ENCODE assay signal across 23 cellular contexts in genomic region chr9:134441227-134442086, GRCh38.
DNase-seq lines count a peak whose midpoint lies in the region; ATAC-seq, FAIRE-seq and TF ChIP-seq lines count a peak whose summit lies in the region.
"Had no signal": no experiment of that assay in that cellular context is flagged by ENCODE, and none has a peak within 500 bp of the region (broad histone marks: within the 10 kb centered on the region; RNA-seq: fewer than 3 reads in every experiment).

No MANE protein-coding gene starts in this region.

- H2AFZ ChIP-seq in K562 (ENCODE audit: low read depth, low read length), result no peak overlapping the region
- H2AFZ ChIP-seq: parathyroid adenoma had no signal

- H3K27ac Mint-ChIP-seq in mesothelial cell of epicardium, result peak overlapping the region; percentile 53
- H3K27ac Mint-ChIP-seq: CD4-positive, alpha-beta T cell; T-helper 1 cell treated with Interleukin-12 subunit alpha and Interleukin-12 subunit beta and Interleukin-4 antibody, amounts not matched to agents 30 μg/mL and 1 μg/mL, for 36 hours had no signal

- H3K79me2 ChIP-seq in K562 (ENCODE audit: control insufficient read depth, insufficient read depth, low read length), result no peaks in the 10 kb centered on the region
- H3K79me2 ChIP-seq: parathyroid adenoma had no signal

- no peaks in the 10 kb centered on the region for H3K9me3 ChIP-seq in A673 (ENCODE audit: low read depth, low read length, poor library complexity, severe bottlenecking)
- no peaks in the 10 kb centered on the region for H3K9me3 ChIP-seq in HEK293 (ENCODE audit: control insufficient read depth, insufficient read depth, low read depth, low read length)
- no peaks in the 10 kb centered on the region; the same call in 1 of the 2 replicates for H3K9me3 ChIP-seq in K562 (replicated peaks; ENCODE audit: control insufficient read depth, insufficient read depth, low read depth, low read length)
- H3K9me3 ChIP-seq: thyroid gland had no signal

- H3K4me1 ChIP-seq in A673 (ENCODE audit: insufficient read depth, low read length, poor library complexity, severe bottlenecking) (peaks cover 11% of the 10 kb centered on the region), HEK293 (ENCODE audit: control insufficient read depth, insufficient read depth, low read length) (no peaks in the 10 kb centered on the region; the same call in 1 of the 2 replicates), K562 (replicated peaks in 1 of 2; ENCODE audit: control insufficient read depth in 2 of 2, insufficient read depth in 2 of 2, low read length in 2 of 2) (peaks cover 0 to 43% of the 10 kb centered on the region in 2 experiments; a peak in 1 of 5 replicates), foreskin keratinocyte (no peaks in the 10 kb centered on the region)

- DNase-seq in A673 (ENCODE audit: low spot score) (no peak), K562 (ENCODE audit: extremely low read depth in 1 of 4, low spot score in 3 of 4) (no peak), mesothelial cell of epicardium (ENCODE audit: low spot score in 2 of 2, unreplicated experiment in 2 of 2) (no peak), HuH-7 (ENCODE audit: low spot score) (no peak), foreskin keratinocyte (no peak)
- DNase-seq in stimulated activated CD4-positive, alpha-beta T cell treated with anti-CD3 and anti-CD28 coated beads, Interleukin-4, amount 100 ng/mL, for 24 hours, result no peak
- DNase-seq: activated effector memory CD4-positive, alpha-beta T cell treated with anti-CD3 and anti-CD28 coated beads, Interleukin-2, amount 50 U/mL, for 16 hours; amygdala; CD4-positive, alpha-beta T cell; central memory CD4-positive, alpha-beta T cell; GF-D8; H9; kidney; naive thymus-derived CD4-positive, alpha-beta T cell; NCI-H526; SIG-M5; stimulated activated CD4-positive, alpha-beta T cell treated with anti-CD3 and anti-CD28 coated beads, Interleukin-1b, Interleukin-23, amount 100 ng/mL, for 48 hours; stimulated activated naive CD4-positive, alpha-beta T cell treated with Interleukin-2 at 50 U/mL for 16 hours; thyroid gland had no signal

- TF ChIP-seq POLR2A in K562 (conservative IDR thresholded peaks at IDR 0.05), result no peak; the same call in 1 of the 2 replicates

- no peaks in the 10 kb centered on the region for H3K9me1 ChIP-seq in K562 (ENCODE audit: control insufficient read depth, insufficient read depth, low read length)

- peaks cover 8% of the 10 kb centered on the region for H3K36me3 ChIP-seq in A673 (ENCODE audit: insufficient read depth, low read length, poor library complexity, severe bottlenecking)
- H3K36me3 ChIP-seq in HEK293 (ENCODE audit: control insufficient read depth in 2 of 2, insufficient read depth in 1 of 2, low read length in 2 of 2), result peaks cover 0 to 9% of the 10 kb centered on the region in 2 experiments; a peak in 1 of 3 replicates
- 0 out of 3 replicates have a peak, but pooled peaks cover 3% of the 10 kb centered on the region for H3K36me3 ChIP-seq in K562 (ENCODE audit: control insufficient read depth, insufficient read depth, low read length)

- H3K9me3 Mint-ChIP-seq in mesothelial cell of epicardium, result peaks cover 5% of the 10 kb centered on the region
- H3K9me3 Mint-ChIP-seq: CD4-positive, alpha-beta T cell had no signal

- 36% methylated on average over 23 of the region's 26 CpGs for WGBS in K562 (ENCODE audit: insufficient coverage, low coverage, missing lambda C conversion rate)

- H3K4me1 Mint-ChIP-seq in mesothelial cell of epicardium, result peaks cover 52% of the 10 kb centered on the region
- H3K4me1 Mint-ChIP-seq: H9 had no signal

- no peak for FAIRE-seq in K562 (lab: Jason Lieb, UNC)
- FAIRE-seq: kidney had no signal

- 0 out of 4 replicates have a peak overlapping the region, but pooled peaks of 1 of the 2 experiments have one; percentile 1 for H3K9ac ChIP-seq in K562 (ENCODE audit: insufficient read depth in 1 of 2, low read depth in 2 of 2, low read length in 2 of 2)
- H3K9ac ChIP-seq: parathyroid adenoma had no signal

- POLR2A ChIA-PET in A673 (lab: Charles Lee; ENCODE audit: low non-redundant PET) (no interaction called here), HEK293 (lab: Yijun Ruan, JAX) (no interaction called here), K562 (lab: Yijun Ruan, JAX) (interaction anchor here (0.6 to 1.4 kb wide), 3 partner anchors 18 to 286 kb away, joined by 3 read pairs; no protein-coding TSS in a partner anchor)

- BruUV-seq in A673 (replicated peaks; lab: Mats Ljungman, UMichigan), result no TSS peak
- BruUV-seq in K562 (replicated peaks; lab: Mats Ljungman, UMichigan), result no TSS peak

- TF ChIP-seq CTCF in A673 (conservative IDR thresholded peaks at IDR 0.05; ENCODE audit: low read depth, low read length) (no peak), HEK293 (tag by site-specific recombination; IDR thresholded peaks at IDR 0.05) (no peak), K562 (IDR thresholded peaks at IDR 0.05 in 2 of 3, conservative IDR thresholded peaks at IDR 0.05 in 1 of 3; ENCODE audit: insufficient read depth in 2 of 3, low read depth in 1 of 3, low read length in 3 of 3) (no peak), mesothelial cell of epicardium (IDR thresholded peaks at IDR 0.05; ENCODE audit: unreplicated experiment) (no peak), foreskin keratinocyte (conservative IDR thresholded peaks at IDR 0.05) (no peak)

- no peak overlapping the region for H3K4me3 Mint-ChIP-seq in mesothelial cell of epicardium
- H3K4me3 Mint-ChIP-seq: CD4-positive, alpha-beta T cell; H9; T-helper 1 cell treated with Interleukin-12 subunit alpha and Interleukin-12 subunit beta and Interleukin-4 antibody, amounts not matched to agents 30 μg/mL and 1 μg/mL, for 36 hours had no signal

- CTCF ChIA-PET in A673 (lab: Charles Lee) (no interaction called here), HEK293 (lab: Yijun Ruan, JAX) (interaction anchor here (0.8 to 3.0 kb wide), 8 partner anchors 8 to 272 kb away, joined by 3 to 129 read pairs (median 10); no protein-coding TSS in a partner anchor), K562 (lab: Yijun Ruan, JAX; ENCODE audit: low intra/inter-chr PET ratio) (interaction anchor here (3.5 kb wide), 1 partner anchor 271 kb away, joined by 52 read pairs; no protein-coding TSS in a partner anchor)

- ATAC-seq in K562 (no peak), HG03571 (IDR thresholded peaks at IDR 0.05; ENCODE audit: unreplicated experiment) (no peak), foreskin keratinocyte (no peak)
- ATAC-seq: naive thymus-derived CD4-positive, alpha-beta T cell had no signal

- H3K27me3 ChIP-seq in A673 (replicated peaks; ENCODE audit: insufficient read depth, low read depth, low read length, poor library complexity) (no peaks in the 10 kb centered on the region), K562 (ENCODE audit: control insufficient read depth in 2 of 2, insufficient read depth in 2 of 2, low read length in 2 of 2) (no peaks in the 10 kb centered on the region), foreskin keratinocyte (peaks cover 18% of the 10 kb centered on the region)
- H3K27me3 ChIP-seq: thyroid gland had no signal

- H3K27me3 Mint-ChIP-seq in mesothelial cell of epicardium (ENCODE audit: low read depth), result peaks cover 2% of the 10 kb centered on the region

- no peaks in the 10 kb centered on the region for H3K36me3 Mint-ChIP-seq in mesothelial cell of epicardium

- no peak overlapping the region for H3K4me2 ChIP-seq in K562 (ENCODE audit: insufficient read depth, low read length)

- in situ Hi-C loops in K562 (cut with MboI), result no loop called here

- H3K27ac ChIP-seq in A673 (ENCODE audit: low read depth, low read length, poor library complexity, severe bottlenecking) (peak overlapping the region; percentile 16), HEK293 (ENCODE audit: extremely low read depth, low read depth, low read length) (no peak overlapping the region), K562 (ENCODE audit: extremely low read depth, low read depth, low read length) (no peak overlapping the region), foreskin keratinocyte (no peak overlapping the region)
- H3K27ac ChIP-seq: parathyroid adenoma, thyroid gland had no signal

- no peak for TF ChIP-seq EP300 in K562 (IDR thresholded peaks at IDR 0.05; ENCODE audit: low read length)

- H3K4me3 ChIP-seq in A673 (ENCODE audit: low read depth, low read length, poor library complexity, severe bottlenecking) (no peak overlapping the region), HEK293 (ENCODE audit: low read depth, low read length) (no peak overlapping the region), K562 (no peak overlapping the region)
- H3K4me3 ChIP-seq: thyroid gland had no signal

- no peak for TF ChIP-seq RAD21 in K562 (CRISPR knock-in tag; conservative IDR thresholded peaks at IDR 0.05 in 1 of 2, IDR thresholded peaks at IDR 0.05 in 1 of 2)

- H4K20me1 ChIP-seq in K562 (replicated peaks; ENCODE audit: control insufficient read depth, insufficient read depth, low read length), result 0 out of 2 replicates have a peak, but pooled peaks cover 4% of the 10 kb centered on the region

- intact Hi-C loops in A673 (cut with micrococcal nuclease; ENCODE audit: unreplicated experiment) (loop anchor here (10.0 kb wide), 1 partner anchor 633 kb away; no protein-coding TSS in a partner anchor), K562 (cut with micrococcal nuclease) (loop anchor here (2.0 kb wide), 1 partner anchor 173 kb away; no protein-coding TSS in a partner anchor)

TF ChIP-seq in K562, 482 proteins besides CTCF, POLR2A, EP300 and RAD21 (continues in another document):
- TF ChIP-seq MYBL2 (IDR thresholded peaks at IDR 0.05; ENCODE audit: low read depth) (no peak), MYBL2 (CRISPR knock-in tag; IDR thresholded peaks at IDR 0.05; ENCODE audit: borderline replicate concordance) (no peak), GTF2E2 (tag; IDR thresholded peaks at IDR 0.05) (no peak), POLR2B (IDR thresholded peaks at IDR 0.05; ENCODE audit: low read depth, partially characterized antibody) (peak; percentile 38), CAMTA2 (CRISPR knock-in tag; conservative IDR thresholded peaks at IDR 0.05) (no peak), PHTF2 (CRISPR knock-in tag; IDR thresholded peaks at IDR 0.05) (no peak), ZNF184 (CRISPR knock-in tag; IDR thresholded peaks at IDR 0.05) (no peak), HNRNPLL (IDR thresholded peaks at IDR 0.05; ENCODE audit: low read depth, low read length, poor library complexity, severe bottlenecking) (peak; percentile 73)
